10 cellular contexts compared by ENCODE assay signal in genomic region chr6:136764522-136764993, GRCh38. TPM values are rescaled to one million over a fixed set of nuclear protein-coding genes. Genes with fewer than 3 reads are reported as not detected.
A peak's percentile ranks its signal among the peaks of the same experiment; 100 is the strongest.
DNase-seq lines count a peak whose midpoint lies in the region; ATAC-seq lines count a peak whose summit lies in the region.
"Had no signal": no experiment of that assay in that cellular context is flagged by ENCODE, and none has a peak within 500 bp of the region (broad histone marks: within the 10 kb centered on the region; RNA-seq: fewer than 3 reads in every experiment).

No MANE protein-coding gene starts in this region.

- peak in 2 of 3 donors; percentile 44 to 64 for DNase-seq in CD4-positive, CD25-positive, alpha-beta regulatory T cell
- DNase-seq in activated CD4-positive, alpha-beta memory T cell treated with anti-CD3 and anti-CD28 coated beads, Interleukin-2, amount 10 ng/mL, durations not matched to agents 7 days and 5 days = no peak
- DNase-seq in NCI-H187 treated with DMSO at 0.1 percent for 48 hours (lab: John Stamatoyannopoulos, UW) = no peak
- DNase-seq in AG08396 (ENCODE audit: low spot score) = no peak
- DNase-seq in dermis blood vessel endothelial cell = no peak
- DNase-seq in NCI-H1436 (lab: John Stamatoyannopoulos, UW) = no peak
- DNase-seq: NCI-H1436 treated with DMSO at 0.1 percent for 48 hours had no signal

- CTCF ChIA-PET in activated CD4-positive, alpha-beta memory T cell treated with anti-CD3 and anti-CD28 coated beads, Interleukin-2, amount 10 ng/mL, durations not matched to agents 7 days and 5 days (lab: Charles Lee) = interaction anchor here (0.8 to 3.7 kb wide), 8 partner anchors 10 to 120 kb away, joined by 3 to 37 read pairs (median 6); partner anchors contain the start of gene MAP3K5

- H3K4me3 ChIP-seq in CD4-positive, CD25-positive, alpha-beta regulatory T cell (ENCODE audit: low read depth, low read length) = peak overlapping the region; percentile 76
- H3K4me3 ChIP-seq: right lobe of liver had no signal

- H3K36me3 ChIP-seq in CD4-positive, CD25-positive, alpha-beta regulatory T cell (ENCODE audit: control insufficient read depth, insufficient read depth, low read length) = no peaks in the 10 kb centered on the region
- H3K36me3 ChIP-seq: right lobe of liver had no signal

- peak; percentile 53 to 60 for ATAC-seq in CD4-positive, CD25-positive, alpha-beta regulatory T cell (ENCODE audit: low read depth in 2 of 2)
- peak; percentile 35 for ATAC-seq in GM19324 (IDR thresholded peaks at IDR 0.05; ENCODE audit: low FRiP score, unreplicated experiment)
- ATAC-seq in HG03103 (IDR thresholded peaks at IDR 0.05; ENCODE audit: low read depth, unreplicated experiment) = peak; percentile 53

- H3K27me3 Mint-ChIP-seq in CD4-positive, CD25-positive, alpha-beta regulatory T cell = no peaks in the 10 kb centered on the region
- H3K27me3 Mint-ChIP-seq in activated CD4-positive, alpha-beta memory T cell treated with anti-CD3 and anti-CD28 coated beads, Interleukin-2, amount 10 ng/mL, durations not matched to agents 7 days and 5 days = no peaks in the 10 kb centered on the region

- H3K4me1 ChIP-seq in CD4-positive, CD25-positive, alpha-beta regulatory T cell (ENCODE audit: control insufficient read depth, insufficient read depth, low read length, poor library complexity, severe bottlenecking) = peaks cover 75% of the 10 kb centered on the region

- no peaks in the 10 kb centered on the region for H3K27me3 ChIP-seq in CD4-positive, CD25-positive, alpha-beta regulatory T cell (ENCODE audit: control insufficient read depth, insufficient read depth, low read length)
- H3K27me3 ChIP-seq: right lobe of liver had no signal

- H3K27ac Mint-ChIP-seq in CD4-positive, CD25-positive, alpha-beta regulatory T cell = peak overlapping the region; percentile 78 to 98 (median 88)
- peak overlapping the region; percentile 28 for H3K27ac Mint-ChIP-seq in activated CD4-positive, alpha-beta memory T cell treated with anti-CD3 and anti-CD28 coated beads, Interleukin-2, amount 10 ng/mL, durations not matched to agents 7 days and 5 days

- H3K4me1 Mint-ChIP-seq in CD4-positive, CD25-positive, alpha-beta regulatory T cell = peaks cover 45 to 94% (median 78%) of the 10 kb centered on the region in 4 donors
- peaks cover 75% of the 10 kb centered on the region for H3K4me1 Mint-ChIP-seq in activated CD4-positive, alpha-beta memory T cell treated with anti-CD3 and anti-CD28 coated beads, Interleukin-2, amount 10 ng/mL, durations not matched to agents 7 days and 5 days

- no peaks in the 10 kb centered on the region for H3K36me3 Mint-ChIP-seq in CD4-positive, CD25-positive, alpha-beta regulatory T cell
- peaks cover 9% of the 10 kb centered on the region for H3K36me3 Mint-ChIP-seq in activated CD4-positive, alpha-beta memory T cell treated with anti-CD3 and anti-CD28 coated beads, Interleukin-2, amount 10 ng/mL, durations not matched to agents 7 days and 5 days (ENCODE audit: low read depth)

- H3K9me3 ChIP-seq in CD4-positive, CD25-positive, alpha-beta regulatory T cell (ENCODE audit: control insufficient read depth in 2 of 2, low read length in 2 of 2) = no peaks in the 10 kb centered on the region
- H3K9me3 ChIP-seq: right lobe of liver had no signal

- peak overlapping the region; percentile 48 to 90 (median 84) for H3K4me3 Mint-ChIP-seq in CD4-positive, CD25-positive, alpha-beta regulatory T cell
- no peak overlapping the region for H3K4me3 Mint-ChIP-seq in activated CD4-positive, alpha-beta memory T cell treated with anti-CD3 and anti-CD28 coated beads, Interleukin-2, amount 10 ng/mL, durations not matched to agents 7 days and 5 days

- peaks cover 0 to 2% (median 0%) of the 10 kb centered on the region in 7 donors for H3K9me3 Mint-ChIP-seq in CD4-positive, CD25-positive, alpha-beta regulatory T cell
- H3K9me3 Mint-ChIP-seq in activated CD4-positive, alpha-beta memory T cell treated with anti-CD3 and anti-CD28 coated beads, Interleukin-2, amount 10 ng/mL, durations not matched to agents 7 days and 5 days = peaks cover 3% of the 10 kb centered on the region

- POLR2A ChIA-PET in activated CD4-positive, alpha-beta memory T cell treated with anti-CD3 and anti-CD28 coated beads, Interleukin-2, amount 10 ng/mL, durations not matched to agents 7 days and 5 days (lab: Charles Lee) = interaction anchor here (1.0 to 7.5 kb wide), 7 partner anchors 9 to 117 kb away, joined by 3 to 68 read pairs (median 7); partner anchors contain the start of gene MAP3K5

- H3K27ac ChIP-seq in CD4-positive, CD25-positive, alpha-beta regulatory T cell (ENCODE audit: insufficient read depth, low read length, poor library complexity, severe bottlenecking) = peak overlapping the region; percentile 77
- H3K27ac ChIP-seq: right lobe of liver had no signal

RNA-seq across cellular contexts. Expression of gene MAP3K5, which starts 27.7 kb away (rescaled TPM):
- total RNA-seq in CD4-positive, CD25-positive, alpha-beta regulatory T cell = 44.0 TPM
- polyA plus RNA-seq in CD4-positive, CD25-positive, alpha-beta regulatory T cell = 10 to 100 TPM; 14.4 to 25.9 (median 17.9) TPM
- 10 to 100 TPM; 25.4 to 25.9 TPM for total RNA-seq in activated CD4-positive, alpha-beta memory T cell treated with anti-CD3 and anti-CD28 coated beads, Interleukin-2, amount 10 ng/mL, durations not matched to agents 7 days and 5 days
- 5.8 and 10.9 TPM in 2 replicates for total RNA-seq in dermis blood vessel endothelial cell

RNA-seq across cellular contexts. Expression of gene PEX7, which starts 57.8 kb away (rescaled TPM):
- 4.1 TPM for total RNA-seq in CD4-positive, CD25-positive, alpha-beta regulatory T cell
- polyA plus RNA-seq in CD4-positive, CD25-positive, alpha-beta regulatory T cell = 1 to 10 TPM; 4.8 to 9.4 (median 6.3) TPM
- 1 to 10 TPM; 4.5 to 4.8 TPM for total RNA-seq in activated CD4-positive, alpha-beta memory T cell treated with anti-CD3 and anti-CD28 coated beads, Interleukin-2, amount 10 ng/mL, durations not matched to agents 7 days and 5 days
- 5.9 and 7.7 TPM in 2 replicates for total RNA-seq in dermis blood vessel endothelial cell

Comparison
In these comparisons a context has a peak if more than half of its experiments do, and no peak if none do; other contexts are left out.
1. DNase-seq: peak in CD4-positive, CD25-positive, alpha-beta regulatory T cell (2 of 3); none in activated CD4-positive, alpha-beta memory T cell treated with anti-CD3 and anti-CD28 coated beads, Interleukin-2, amount 10 ng/mL, durations not matched to agents 7 days and 5 days (single experiment), NCI-H187 treated with DMSO at 0.1 percent for 48 hours (single experiment), AG08396 (single experiment), dermis blood vessel endothelial cell (single experiment) and NCI-H1436 (single experiment).
2. Peak in every context shown above with its lines, with median percentiles within 50 percentile points of each other: ATAC-seq.